Comparison of ENCODE assay signal across 20 cellular contexts in genomic region chr16:6375471-6376075, GRCh38.
DNase-seq lines count a peak whose midpoint lies in the region; ATAC-seq and TF ChIP-seq lines count a peak whose summit lies in the region.
"Had no signal": no experiment of that assay in that cellular context is flagged by ENCODE, and none has a peak within 500 bp of the region (broad histone marks: within the 10 kb centered on the region; RNA-seq: fewer than 3 reads in every experiment).

No MANE protein-coding gene starts in this region.

- ATAC-seq in GM18517 (IDR thresholded peaks at IDR 0.05; ENCODE audit: unreplicated experiment) (no peak), HG03457 (IDR thresholded peaks at IDR 0.05; ENCODE audit: unreplicated experiment) (no peak)
- ATAC-seq: left lobe of liver; naive thymus-derived CD4-positive, alpha-beta T cell; right cardiac atrium had no signal

- 52 to 54% methylated on average over 3 to 8 of the region's 8 CpGs for WGBS in endodermal cell (ENCODE audit: insufficient coverage in 1 of 2, insufficient read length in 1 of 2), 2 experiments

- no TSS peak for BruUV-seq in A673 (replicated peaks; lab: Mats Ljungman, UMichigan)

- H3K4me1 Mint-ChIP-seq in endodermal cell, result peaks cover 24% of the 10 kb centered on the region
- H3K4me1 Mint-ChIP-seq: B cell; naive thymus-derived CD4-positive, alpha-beta T cell had no signal

- intact Hi-C loops in A673 (cut with micrococcal nuclease; ENCODE audit: unreplicated experiment), result no loop called here

- CTCF ChIA-PET in A673 (lab: Charles Lee), result no interaction called here

- H3K36me3 ChIP-seq in A673 (ENCODE audit: insufficient read depth, low read length, poor library complexity, severe bottlenecking) (no peaks in the 10 kb centered on the region), HUES48 (ENCODE audit: control insufficient read depth, insufficient read depth, low read length) (no peaks in the 10 kb centered on the region), NT2/D1 (ENCODE audit: insufficient read depth, insufficient read length, low read length) (no peaks in the 10 kb centered on the region), endodermal cell (ENCODE audit: control insufficient read depth, insufficient read depth, low read length) (no peaks in the 10 kb centered on the region)
- H3K36me3 ChIP-seq: cardiac muscle cell, ovary, SJSA1, transverse colon had no signal

- H3K27ac Mint-ChIP-seq in endodermal cell, result peak overlapping the region; percentile 48
- H3K27ac Mint-ChIP-seq: B cell; naive thymus-derived CD4-positive, alpha-beta T cell had no signal

- H3K9me3 ChIP-seq in A673 (ENCODE audit: low read depth, low read length, poor library complexity, severe bottlenecking) (peaks cover 14% of the 10 kb centered on the region), HUES48 (ENCODE audit: control insufficient read depth, insufficient read depth, low read length) (no peaks in the 10 kb centered on the region; the same call in 1 of the 2 replicates), NT2/D1 (ENCODE audit: insufficient read depth, low read length) (peaks cover 16% of the 10 kb centered on the region; the same call in 1 of the 2 replicates), endodermal cell (ENCODE audit: control insufficient read depth, low read length) (peaks cover 4% of the 10 kb centered on the region)
- H3K9me3 ChIP-seq: ovary, SJSA1, transverse colon had no signal

- peak overlapping the region; percentile 30 for H3K4me3 ChIP-seq in A673 (ENCODE audit: low read depth, low read length, poor library complexity, severe bottlenecking)
- H3K4me3 ChIP-seq in HUES48 (ENCODE audit: low read depth, low read length), result no peak overlapping the region
- no peak overlapping the region for H3K4me3 ChIP-seq in NT2/D1 (ENCODE audit: insufficient read length, low read depth)
- no peak overlapping the region for H3K4me3 ChIP-seq in endodermal cell (ENCODE audit: low read length)
- H3K4me3 ChIP-seq: cardiac muscle cell, ovary, SJSA1, transverse colon had no signal

- no peaks in the 10 kb centered on the region for H3K4me1 ChIP-seq in A673 (ENCODE audit: insufficient read depth, low read length, poor library complexity, severe bottlenecking)
- H3K4me1 ChIP-seq in HUES48 (ENCODE audit: control insufficient read depth, insufficient read depth, low read length), result peaks cover 30% of the 10 kb centered on the region
- peaks cover 7% of the 10 kb centered on the region for H3K4me1 ChIP-seq in NT2/D1 (ENCODE audit: insufficient read depth, insufficient read length)
- peaks cover 15% of the 10 kb centered on the region for H3K4me1 ChIP-seq in endodermal cell (ENCODE audit: control insufficient read depth, insufficient read depth, low read length)
- H3K4me1 ChIP-seq: SJSA1, transverse colon had no signal

- H3K27ac ChIP-seq in A673 (ENCODE audit: low read depth, low read length, poor library complexity, severe bottlenecking) (peak overlapping the region; percentile 35), HUES48 (ENCODE audit: low read depth, low read length) (peak overlapping the region; percentile 83), endodermal cell (ENCODE audit: low read depth, low read length) (no peak overlapping the region)
- H3K27ac ChIP-seq: cardiac muscle cell, HL-60, ovary, SJSA1, transverse colon had no signal

- TF ChIP-seq CTCF in A673 (conservative IDR thresholded peaks at IDR 0.05; ENCODE audit: low read depth, low read length) (no peak), endodermal cell (conservative IDR thresholded peaks at IDR 0.05) (no peak)

- no peaks in the 10 kb centered on the region for H3K36me3 Mint-ChIP-seq in endodermal cell (ENCODE audit: low read depth)
- H3K36me3 Mint-ChIP-seq: naive thymus-derived CD4-positive, alpha-beta T cell had no signal

- DNase-seq in A673 (ENCODE audit: low spot score) (peak; percentile 81), NT2/D1 (ENCODE audit: low read depth, low spot score) (peak; percentile 40), endodermal cell (peak; percentile 59), NCI-H510A (lab: John Stamatoyannopoulos, UW) (no peak), NAMALWA (ENCODE audit: low spot score) (no peak)
- DNase-seq: EL; IMR-90; naive thymus-derived CD4-positive, alpha-beta T cell; NCI-H226; ovary; transverse colon had no signal

- H3K27me3 Mint-ChIP-seq in endodermal cell (ENCODE audit: insufficient read depth), result no peaks in the 10 kb centered on the region
- H3K27me3 Mint-ChIP-seq: B cell; naive thymus-derived CD4-positive, alpha-beta T cell had no signal

- no peaks in the 10 kb centered on the region for H3K9me3 Mint-ChIP-seq in endodermal cell

- POLR2A ChIA-PET in A673 (lab: Charles Lee; ENCODE audit: low non-redundant PET), result interaction anchor here (0.7 kb wide), 1 partner anchor 294 kb away, joined by 3 read pairs; no protein-coding TSS in a partner anchor

- H3K27me3 ChIP-seq in A673 (replicated peaks; ENCODE audit: insufficient read depth, low read depth, low read length, poor library complexity), result no peaks in the 10 kb centered on the region
- H3K27me3 ChIP-seq in HUES48 (ENCODE audit: control insufficient read depth, insufficient read depth, low read length), result no peaks in the 10 kb centered on the region
- no peaks in the 10 kb centered on the region for H3K27me3 ChIP-seq in NT2/D1 (ENCODE audit: insufficient read depth, insufficient read length)
- H3K27me3 ChIP-seq in endodermal cell (ENCODE audit: control insufficient read depth, insufficient read depth, low read length, poor library complexity, severe bottlenecking), result no peaks in the 10 kb centered on the region
- H3K27me3 ChIP-seq: cardiac muscle cell, ovary, SJSA1, transverse colon had no signal

- H3K4me3 Mint-ChIP-seq in endodermal cell, result no peak overlapping the region
- H3K4me3 Mint-ChIP-seq: B cell; naive thymus-derived CD4-positive, alpha-beta T cell had no signal

- H3K9ac ChIP-seq in HUES48 (ENCODE audit: low read depth, low read length) (no peak overlapping the region), NT2/D1 (ENCODE audit: insufficient read length, low read depth) (peak overlapping the region; percentile 13), endodermal cell (ENCODE audit: extremely low read depth, low read length, poor library complexity, severe bottlenecking) (no peak overlapping the region)

Comparison
In these comparisons a context has a peak if more than half of its experiments do, and no peak if none do; other contexts are left out.
1. DNase-seq: peak in A673 (single experiment), NT2/D1 (single experiment) and endodermal cell (single experiment); none in NCI-H510A (single experiment) and NAMALWA (single experiment).